ENCODE assay signal across 9 cellular contexts in the genomic region with DNA sequence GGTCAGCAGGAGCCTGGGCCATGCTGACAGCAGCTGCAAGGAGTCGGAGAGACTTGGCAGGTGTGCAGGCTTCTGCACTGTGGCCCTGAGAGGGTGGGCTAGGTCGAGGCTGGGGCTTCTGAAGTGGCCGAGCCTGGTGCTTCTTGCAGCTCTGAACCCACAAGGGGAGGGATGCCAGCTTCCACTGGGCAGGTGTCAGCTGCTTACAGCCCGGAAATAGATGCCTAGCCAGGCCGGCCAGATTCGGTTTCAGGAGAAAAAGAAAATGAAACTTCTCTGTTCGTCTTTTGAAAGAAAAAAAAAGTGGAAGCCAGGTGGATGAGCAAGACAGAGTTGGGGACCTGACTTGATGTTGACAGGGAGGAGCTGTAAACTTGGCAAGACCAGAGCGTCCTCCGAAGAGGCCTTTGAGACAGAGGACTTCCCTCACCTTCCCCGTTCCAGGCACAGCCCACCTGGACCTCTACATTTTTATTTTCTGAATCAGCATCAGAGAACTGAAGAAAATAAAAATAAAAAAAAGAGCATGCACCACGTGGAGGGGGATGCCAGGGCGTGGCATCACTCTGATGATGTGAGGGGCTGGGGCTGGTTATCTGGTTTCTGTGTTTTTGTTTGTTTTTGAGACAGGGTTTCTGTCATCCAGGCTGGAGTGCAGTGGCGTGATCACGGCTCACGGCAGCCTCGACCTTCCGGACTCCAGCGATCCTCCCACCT. TPM values are rescaled to one million over a fixed set of nuclear protein-coding genes. Genes with fewer than 3 reads are reported as not detected.
DNase-seq lines count a peak whose midpoint lies in the region; ATAC-seq, FAIRE-seq and TF ChIP-seq lines count a peak whose summit lies in the region.
"Had no signal": no experiment of that assay in that cellular context is flagged by ENCODE, and none has a peak within 500 bp of the region (broad histone marks: within the 10 kb centered on the region; RNA-seq: fewer than 3 reads in every experiment).

A gene with protein sequence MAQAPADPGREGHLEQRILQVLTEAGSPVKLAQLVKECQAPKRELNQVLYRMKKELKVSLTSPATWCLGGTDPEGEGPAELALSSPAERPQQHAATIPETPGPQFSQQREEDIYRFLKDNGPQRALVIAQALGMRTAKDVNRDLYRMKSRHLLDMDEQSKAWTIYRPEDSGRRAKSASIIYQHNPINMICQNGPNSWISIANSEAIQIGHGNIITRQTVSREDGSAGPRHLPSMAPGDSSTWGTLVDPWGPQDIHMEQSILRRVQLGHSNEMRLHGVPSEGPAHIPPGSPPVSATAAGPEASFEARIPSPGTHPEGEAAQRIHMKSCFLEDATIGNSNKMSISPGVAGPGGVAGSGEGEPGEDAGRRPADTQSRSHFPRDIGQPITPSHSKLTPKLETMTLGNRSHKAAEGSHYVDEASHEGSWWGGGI (minus strand): TSS at position 153 of the 717 bp plus-strand sequence. CDS start 131 bp downstream, at position 22.

- H3K4me3 Mint-ChIP-seq in T-helper 1 cell treated with Interleukin-12 subunit alpha and Interleukin-12 subunit beta and Interleukin-4 antibody, amounts not matched to agents 30 μg/mL and 1 μg/mL, for 36 hours, result peak within 1 kb of the TSS; percentile 81
- H3K4me3 Mint-ChIP-seq: neural crest cell had no signal

- H3K27me3 Mint-ChIP-seq in T-helper 1 cell treated with Interleukin-12 subunit alpha and Interleukin-12 subunit beta and Interleukin-4 antibody, amounts not matched to agents 30 μg/mL and 1 μg/mL, for 36 hours (ENCODE audit: low read depth), result peaks cover 36% of the 10 kb centered on the region

- peak; percentile 35 for ATAC-seq in HG02973 (IDR thresholded peaks at IDR 0.05; ENCODE audit: unreplicated experiment)

- peak within 1 kb of the TSS in 1 of 2 donors; percentile 18 for H3K27ac ChIP-seq in kidney (ENCODE audit: low read depth in 2 of 2, low read length in 2 of 2)

- no peaks in the 10 kb centered on the region for H3K36me3 ChIP-seq in kidney (ENCODE audit: control insufficient read depth in 1 of 2, insufficient read depth in 2 of 2, low read length in 2 of 2)

- intact Hi-C loops in kidney (cut with DNase I), result no loop called here

- H3K9me3 ChIP-seq in kidney (ENCODE audit: control insufficient read depth in 1 of 2, low read length in 2 of 2), result peaks cover 3 to 5% of the 10 kb centered on the region in 2 donors

- H3K4me1 ChIP-seq in kidney (ENCODE audit: control insufficient read depth in 1 of 2, insufficient read depth in 1 of 2, low read depth in 1 of 2, low read length in 2 of 2), result no peaks in the 10 kb centered on the region

- no peak for FAIRE-seq in kidney (lab: Jason Lieb, UNC)

- H3K36me3 Mint-ChIP-seq in T-helper 1 cell treated with Interleukin-12 subunit alpha and Interleukin-12 subunit beta and Interleukin-4 antibody, amounts not matched to agents 30 μg/mL and 1 μg/mL, for 36 hours (ENCODE audit: low read depth), result peaks cover 2% of the 10 kb centered on the region

- no peak within 1 kb of the TSS for H3K4me3 ChIP-seq in kidney (ENCODE audit: low read length in 2 of 2)

- peaks cover 15% of the 10 kb centered on the region for H3K9me3 Mint-ChIP-seq in T-helper 1 cell treated with Interleukin-12 subunit alpha and Interleukin-12 subunit beta and Interleukin-4 antibody, amounts not matched to agents 30 μg/mL and 1 μg/mL, for 36 hours

- peaks cover 45% of the 10 kb centered on the region for H3K4me1 Mint-ChIP-seq in T-helper 1 cell treated with Interleukin-12 subunit alpha and Interleukin-12 subunit beta and Interleukin-4 antibody, amounts not matched to agents 30 μg/mL and 1 μg/mL, for 36 hours (ENCODE audit: low read depth)
- H3K4me1 Mint-ChIP-seq: neural crest cell had no signal

- no peak for TF ChIP-seq CTCF in kidney (IDR thresholded peaks at IDR 0.05; ENCODE audit: borderline replicate concordance, extremely low read depth, insufficient read depth)

- H3K9ac ChIP-seq in kidney (ENCODE audit: low read length in 2 of 2), result no peak within 1 kb of the TSS

- peak; percentile 49 for DNase-seq in activated gamma-delta T cell treated with Interleukin-2 at 50 U/mL for 16 hours
- DNase-seq in activated gamma-delta T cell (lab: John Stamatoyannopoulos, UW), result no peak
- DNase-seq in kidney, result peak; percentile 79
- no peak for DNase-seq in amniotic stem cell (lab: John Stamatoyannopoulos, UW)
- no peak for DNase-seq in AG20443 (ENCODE audit: low spot score)
- no peak for DNase-seq in NCI-H748 treated with DMSO at 0.1 percent for 48 hours (lab: John Stamatoyannopoulos, UW)

- peak within 1 kb of the TSS; percentile 89 for H3K27ac Mint-ChIP-seq in T-helper 1 cell treated with Interleukin-12 subunit alpha and Interleukin-12 subunit beta and Interleukin-4 antibody, amounts not matched to agents 30 μg/mL and 1 μg/mL, for 36 hours

RNA-seq across cellular contexts. Expression of the gene that starts here (rescaled TPM):
- total RNA-seq in kidney, result 3.7 TPM
- polyA plus RNA-seq in kidney (ENCODE audit: insufficient read depth, low read depth, low replicate concordance), result not detected
- total RNA-seq: neural crest cell had no signal

Comparison
In these comparisons a context has a peak if more than half of its experiments do, and no peak if none do; other contexts are left out.
1. DNase-seq: peak in activated gamma-delta T cell treated with Interleukin-2 at 50 U/mL for 16 hours (single experiment) and kidney (single experiment); none in activated gamma-delta T cell (single experiment), amniotic stem cell (single experiment), AG20443 (single experiment) and NCI-H748 treated with DMSO at 0.1 percent for 48 hours (single experiment).